In genomic region chr12:126286203-126286602, GRCh38 we compare ENCODE assay signal across 18 cellular contexts.
A peak's percentile ranks its signal among the peaks of the same experiment; 100 is the strongest.
DNase-seq lines count a peak whose midpoint lies in the region; ATAC-seq lines count a peak whose summit lies in the region.
"Had no signal": no experiment of that assay in that cellular context is flagged by ENCODE, and none has a peak within 500 bp of the region (broad histone marks: within the 10 kb centered on the region; RNA-seq: fewer than 3 reads in every experiment).

No MANE protein-coding gene starts in this region.

- CTCF ChIA-PET in activated naive CD4-positive, alpha-beta T cell treated with anti-CD3 and anti-CD28 coated beads for 36 hours (lab: Charles Lee) = interaction anchor here (0.6 kb wide), 1 partner anchor 1014 kb away, joined by 5 read pairs; no protein-coding TSS in a partner anchor

- H3K27me3 Mint-ChIP-seq in activated naive CD4-positive, alpha-beta T cell treated with anti-CD3 and anti-CD28 coated beads for 36 hours (ENCODE audit: low read depth) = no peaks in the 10 kb centered on the region
- H3K27me3 Mint-ChIP-seq: CD4-positive, alpha-beta T cell had no signal

- no peak overlapping the region for H3K4me3 Mint-ChIP-seq in activated naive CD4-positive, alpha-beta T cell treated with anti-CD3 and anti-CD28 coated beads for 36 hours
- H3K4me3 Mint-ChIP-seq: CD4-positive, alpha-beta T cell; GM23338 had no signal

- ATAC-seq in HG03135 (IDR thresholded peaks at IDR 0.05; ENCODE audit: unreplicated experiment) = no peak
- ATAC-seq: GM23338 had no signal

- H3K36me3 Mint-ChIP-seq in activated naive CD4-positive, alpha-beta T cell treated with anti-CD3 and anti-CD28 coated beads for 36 hours (ENCODE audit: low read depth) = no peaks in the 10 kb centered on the region

- H3K4me1 Mint-ChIP-seq in activated naive CD4-positive, alpha-beta T cell treated with anti-CD3 and anti-CD28 coated beads for 36 hours (ENCODE audit: low read depth) = no peaks in the 10 kb centered on the region
- H3K4me1 Mint-ChIP-seq: GM23338 had no signal

- peaks cover 6% of the 10 kb centered on the region for H3K9me3 Mint-ChIP-seq in activated naive CD4-positive, alpha-beta T cell treated with anti-CD3 and anti-CD28 coated beads for 36 hours
- H3K9me3 Mint-ChIP-seq: CD4-positive, alpha-beta T cell had no signal

- DNase-seq in DMS153 (lab: John Stamatoyannopoulos, UW) = peak; percentile 62
- no peak for DNase-seq in DMS153 treated with DMSO at 0.1 percent for 48 hours (lab: John Stamatoyannopoulos, UW; ENCODE audit: unreplicated experiment)
- peak; percentile 37 to 84 for DNase-seq in NCI-H2081 (lab: John Stamatoyannopoulos, UW)
- DNase-seq in NCI-H526 (lab: John Stamatoyannopoulos, UW) = peak; percentile 4 to 29
- peak; percentile 84 for DNase-seq in SHP77 treated with DMSO at 0.1 percent for 48 hours (lab: John Stamatoyannopoulos, UW)
- no peak for DNase-seq in activated naive CD4-positive, alpha-beta T cell treated with anti-CD3 and anti-CD28 coated beads for 36 hours
- no peak for DNase-seq in hepatic stellate cell (ENCODE audit: low spot score)
- DNase-seq: ACHN; Caco-2; CD4-positive, alpha-beta T cell; DMS 273 treated with DMSO at 0.1 percent for 48 hours; KBM-7; NCI-H1694 treated with DMSO at 0.1 percent for 48 hours; NCI-H2171 treated with DMSO at 0.1 percent for 48 hours; Peyer's patch; T-helper 1 cell had no signal

- H3K27ac Mint-ChIP-seq in activated naive CD4-positive, alpha-beta T cell treated with anti-CD3 and anti-CD28 coated beads for 36 hours = no peak overlapping the region
- H3K27ac Mint-ChIP-seq: CD4-positive, alpha-beta T cell; GM23338 had no signal

- intact Hi-C loops in activated naive CD4-positive, alpha-beta T cell treated with anti-CD3 and anti-CD28 coated beads for 36 hours (cut with micrococcal nuclease) = no loop called here

Comparison
In these comparisons a context has a peak if more than half of its experiments do, and no peak if none do; other contexts are left out.
1. DNase-seq: peak in DMS153 (single experiment), NCI-H2081 (2 of 2), NCI-H526 (2 of 2) and SHP77 treated with DMSO at 0.1 percent for 48 hours (single experiment); none in DMS153 treated with DMSO at 0.1 percent for 48 hours (single experiment), activated naive CD4-positive, alpha-beta T cell treated with anti-CD3 and anti-CD28 coated beads for 36 hours (single experiment) and hepatic stellate cell (single experiment).